1 cellular context compared by ENCODE assay signal in the genomic region with DNA sequence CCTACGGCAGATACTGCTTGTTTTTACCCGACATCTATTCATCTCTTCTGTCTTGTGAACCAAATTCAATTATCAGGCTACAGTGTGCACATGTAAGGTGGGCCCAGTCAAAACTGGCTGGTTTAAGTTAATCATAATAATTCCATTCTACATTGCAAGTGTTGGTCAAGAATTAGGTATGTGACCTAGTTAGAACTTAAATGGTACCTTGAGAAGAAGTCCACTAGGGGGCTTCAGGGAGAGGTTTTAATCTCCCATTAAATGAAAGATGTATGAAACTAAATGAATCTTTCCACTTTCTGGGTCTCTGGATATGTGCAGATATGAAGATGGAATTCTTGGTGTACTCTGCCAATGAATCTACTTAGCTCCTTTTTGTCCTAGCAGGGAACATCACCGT.
TF ChIP-seq lines count a peak whose summit lies in the region.

No MANE protein-coding gene starts in this region.

TF ChIP-seq in GM12878, 131 proteins besides CTCF, POLR2A, EP300 and RAD21:
- TF ChIP-seq, protein P1, sequence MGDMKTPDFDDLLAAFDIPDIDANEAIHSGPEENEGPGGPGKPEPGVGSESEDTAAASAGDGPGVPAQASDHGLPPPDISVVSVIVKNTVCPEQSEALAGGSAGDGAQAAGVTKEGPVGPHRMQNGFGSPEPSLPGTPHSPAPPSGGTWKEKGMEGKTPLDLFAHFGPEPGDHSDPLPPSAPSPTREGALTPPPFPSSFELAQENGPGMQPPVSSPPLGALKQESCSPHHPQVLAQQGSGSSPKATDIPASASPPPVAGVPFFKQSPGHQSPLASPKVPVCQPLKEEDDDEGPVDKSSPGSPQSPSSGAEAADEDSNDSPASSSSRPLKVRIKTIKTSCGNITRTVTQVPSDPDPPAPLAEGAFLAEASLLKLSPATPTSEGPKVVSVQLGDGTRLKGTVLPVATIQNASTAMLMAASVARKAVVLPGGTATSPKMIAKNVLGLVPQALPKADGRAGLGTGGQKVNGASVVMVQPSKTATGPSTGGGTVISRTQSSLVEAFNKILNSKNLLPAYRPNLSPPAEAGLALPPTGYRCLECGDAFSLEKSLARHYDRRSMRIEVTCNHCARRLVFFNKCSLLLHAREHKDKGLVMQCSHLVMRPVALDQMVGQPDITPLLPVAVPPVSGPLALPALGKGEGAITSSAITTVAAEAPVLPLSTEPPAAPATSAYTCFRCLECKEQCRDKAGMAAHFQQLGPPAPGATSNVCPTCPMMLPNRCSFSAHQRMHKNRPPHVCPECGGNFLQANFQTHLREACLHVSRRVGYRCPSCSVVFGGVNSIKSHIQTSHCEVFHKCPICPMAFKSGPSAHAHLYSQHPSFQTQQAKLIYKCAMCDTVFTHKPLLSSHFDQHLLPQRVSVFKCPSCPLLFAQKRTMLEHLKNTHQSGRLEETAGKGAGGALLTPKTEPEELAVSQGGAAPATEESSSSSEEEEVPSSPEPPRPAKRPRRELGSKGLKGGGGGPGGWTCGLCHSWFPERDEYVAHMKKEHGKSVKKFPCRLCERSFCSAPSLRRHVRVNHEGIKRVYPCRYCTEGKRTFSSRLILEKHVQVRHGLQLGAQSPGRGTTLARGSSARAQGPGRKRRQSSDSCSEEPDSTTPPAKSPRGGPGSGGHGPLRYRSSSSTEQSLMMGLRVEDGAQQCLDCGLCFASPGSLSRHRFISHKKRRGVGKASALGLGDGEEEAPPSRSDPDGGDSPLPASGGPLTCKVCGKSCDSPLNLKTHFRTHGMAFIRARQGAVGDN (IDR thresholded peaks at IDR 0.05): no peak
- TF ChIP-seq, protein P2, sequence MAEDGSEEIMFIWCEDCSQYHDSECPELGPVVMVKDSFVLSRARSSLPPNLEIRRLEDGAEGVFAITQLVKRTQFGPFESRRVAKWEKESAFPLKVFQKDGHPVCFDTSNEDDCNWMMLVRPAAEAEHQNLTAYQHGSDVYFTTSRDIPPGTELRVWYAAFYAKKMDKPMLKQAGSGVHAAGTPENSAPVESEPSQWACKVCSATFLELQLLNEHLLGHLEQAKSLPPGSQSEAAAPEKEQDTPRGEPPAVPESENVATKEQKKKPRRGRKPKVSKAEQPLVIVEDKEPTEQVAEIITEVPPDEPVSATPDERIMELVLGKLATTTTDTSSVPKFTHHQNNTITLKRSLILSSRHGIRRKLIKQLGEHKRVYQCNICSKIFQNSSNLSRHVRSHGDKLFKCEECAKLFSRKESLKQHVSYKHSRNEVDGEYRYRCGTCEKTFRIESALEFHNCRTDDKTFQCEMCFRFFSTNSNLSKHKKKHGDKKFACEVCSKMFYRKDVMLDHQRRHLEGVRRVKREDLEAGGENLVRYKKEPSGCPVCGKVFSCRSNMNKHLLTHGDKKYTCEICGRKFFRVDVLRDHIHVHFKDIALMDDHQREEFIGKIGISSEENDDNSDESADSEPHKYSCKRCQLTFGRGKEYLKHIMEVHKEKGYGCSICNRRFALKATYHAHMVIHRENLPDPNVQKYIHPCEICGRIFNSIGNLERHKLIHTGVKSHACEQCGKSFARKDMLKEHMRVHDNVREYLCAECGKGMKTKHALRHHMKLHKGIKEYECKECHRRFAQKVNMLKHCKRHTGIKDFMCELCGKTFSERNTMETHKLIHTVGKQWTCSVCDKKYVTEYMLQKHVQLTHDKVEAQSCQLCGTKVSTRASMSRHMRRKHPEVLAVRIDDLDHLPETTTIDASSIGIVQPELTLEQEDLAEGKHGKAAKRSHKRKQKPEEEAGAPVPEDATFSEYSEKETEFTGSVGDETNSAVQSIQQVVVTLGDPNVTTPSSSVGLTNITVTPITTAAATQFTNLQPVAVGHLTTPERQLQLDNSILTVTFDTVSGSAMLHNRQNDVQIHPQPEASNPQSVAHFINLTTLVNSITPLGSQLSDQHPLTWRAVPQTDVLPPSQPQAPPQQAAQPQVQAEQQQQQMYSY (CRISPR knock-in tag; IDR thresholded peaks at IDR 0.05): no peak
- no peak for TF ChIP-seq POLR2AphosphoS5 (IDR thresholded peaks at IDR 0.05; ENCODE audit: low read length)
- no peak for TF ChIP-seq SUZ12 (IDR thresholded peaks at IDR 0.05; ENCODE audit: unreplicated experiment)
- TF ChIP-seq, protein P3, sequence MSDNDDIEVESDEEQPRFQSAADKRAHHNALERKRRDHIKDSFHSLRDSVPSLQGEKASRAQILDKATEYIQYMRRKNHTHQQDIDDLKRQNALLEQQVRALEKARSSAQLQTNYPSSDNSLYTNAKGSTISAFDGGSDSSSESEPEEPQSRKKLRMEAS (IDR thresholded peaks at IDR 0.05; ENCODE audit: low read depth, low read length): no peak
- TF ChIP-seq CHD4 (IDR thresholded peaks at IDR 0.05): no peak
- TF ChIP-seq IRF4 (IDR thresholded peaks at IDR 0.05; ENCODE audit: low read depth, low read length): no peak
- TF ChIP-seq SMAD1 (IDR thresholded peaks at IDR 0.05; ENCODE audit: low read depth, partially characterized antibody): no peak
- TF ChIP-seq PML (IDR thresholded peaks at IDR 0.05; ENCODE audit: low read length): no peak
- TF ChIP-seq FOXK2 (IDR thresholded peaks at IDR 0.05): no peak
- no peak for TF ChIP-seq ZNF24 (IDR thresholded peaks at IDR 0.05)
- TF ChIP-seq, protein P4, sequence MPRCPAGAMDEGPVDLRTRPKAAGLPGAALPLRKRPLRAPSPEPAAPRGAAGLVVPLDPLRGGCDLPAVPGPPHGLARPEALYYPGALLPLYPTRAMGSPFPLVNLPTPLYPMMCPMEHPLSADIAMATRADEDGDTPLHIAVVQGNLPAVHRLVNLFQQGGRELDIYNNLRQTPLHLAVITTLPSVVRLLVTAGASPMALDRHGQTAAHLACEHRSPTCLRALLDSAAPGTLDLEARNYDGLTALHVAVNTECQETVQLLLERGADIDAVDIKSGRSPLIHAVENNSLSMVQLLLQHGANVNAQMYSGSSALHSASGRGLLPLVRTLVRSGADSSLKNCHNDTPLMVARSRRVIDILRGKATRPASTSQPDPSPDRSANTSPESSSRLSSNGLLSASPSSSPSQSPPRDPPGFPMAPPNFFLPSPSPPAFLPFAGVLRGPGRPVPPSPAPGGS (IDR thresholded peaks at IDR 0.05; ENCODE audit: borderline replicate concordance, insufficient read depth, low read depth, low read length, poor library complexity, severe bottlenecking): no peak
- TF ChIP-seq NBN (IDR thresholded peaks at IDR 0.05): no peak
- TF ChIP-seq ZZZ3 (IDR thresholded peaks at IDR 0.05; ENCODE audit: control insufficient read depth, insufficient read length, low read depth): no peak
- no peak for TF ChIP-seq RBBP5 (conservative IDR thresholded peaks at IDR 0.05)
- no peak for TF ChIP-seq ATF7 (IDR thresholded peaks at IDR 0.05; ENCODE audit: low read depth)
- no peak for TF ChIP-seq BCL11A (IDR thresholded peaks at IDR 0.05; ENCODE audit: low read depth, low read length)
